Comparison of ENCODE assay signal across 1 cellular context in the genomic region with DNA sequence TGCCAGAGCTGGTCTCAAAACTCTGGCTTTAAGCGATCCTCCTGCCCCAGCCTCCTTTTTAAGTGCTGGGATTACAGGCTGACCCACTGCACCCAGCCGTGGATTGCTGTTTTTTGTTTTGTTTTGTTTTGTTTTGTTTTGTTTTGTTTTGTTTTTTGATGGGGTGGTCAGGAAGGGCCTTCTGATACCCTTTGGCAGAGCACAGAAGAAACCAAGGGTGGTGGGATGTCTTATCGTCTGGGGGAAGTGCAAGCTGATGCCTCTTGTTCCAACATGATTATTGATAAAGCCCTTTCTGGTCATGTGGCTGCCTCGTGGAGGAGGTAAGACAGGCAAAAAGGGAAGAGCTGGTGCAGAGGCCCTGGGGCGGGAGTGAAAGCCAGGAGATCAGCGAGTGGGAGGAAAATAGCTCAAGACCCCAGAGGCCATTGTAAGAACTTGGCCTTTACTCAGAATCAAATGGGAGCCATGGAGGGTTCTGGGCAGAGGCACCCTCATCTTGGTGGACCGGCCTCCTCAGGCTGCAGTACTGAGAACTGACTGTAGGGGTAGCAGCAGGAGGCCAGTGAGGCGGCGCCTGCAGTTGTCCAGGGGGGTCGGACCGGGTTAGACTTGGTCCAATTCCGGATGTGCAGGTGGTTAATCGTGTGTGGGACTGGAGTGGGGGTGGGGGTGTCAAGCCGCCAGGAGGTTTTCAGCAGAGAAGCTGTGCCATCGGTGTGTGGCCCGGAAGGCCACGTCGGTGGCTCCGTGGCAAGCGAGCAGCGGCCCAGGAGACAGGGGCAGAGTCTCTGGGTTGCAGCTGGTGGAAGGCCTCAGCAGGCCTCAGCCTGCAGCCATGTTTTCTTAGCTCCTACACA.
TF ChIP-seq lines count a peak whose summit lies in the region.

No MANE protein-coding gene starts in this region.

TF ChIP-seq in K562, 482 proteins besides CTCF, POLR2A, EP300 and RAD21 (continued from another document and continues in another):
- TF ChIP-seq, protein P1, sequence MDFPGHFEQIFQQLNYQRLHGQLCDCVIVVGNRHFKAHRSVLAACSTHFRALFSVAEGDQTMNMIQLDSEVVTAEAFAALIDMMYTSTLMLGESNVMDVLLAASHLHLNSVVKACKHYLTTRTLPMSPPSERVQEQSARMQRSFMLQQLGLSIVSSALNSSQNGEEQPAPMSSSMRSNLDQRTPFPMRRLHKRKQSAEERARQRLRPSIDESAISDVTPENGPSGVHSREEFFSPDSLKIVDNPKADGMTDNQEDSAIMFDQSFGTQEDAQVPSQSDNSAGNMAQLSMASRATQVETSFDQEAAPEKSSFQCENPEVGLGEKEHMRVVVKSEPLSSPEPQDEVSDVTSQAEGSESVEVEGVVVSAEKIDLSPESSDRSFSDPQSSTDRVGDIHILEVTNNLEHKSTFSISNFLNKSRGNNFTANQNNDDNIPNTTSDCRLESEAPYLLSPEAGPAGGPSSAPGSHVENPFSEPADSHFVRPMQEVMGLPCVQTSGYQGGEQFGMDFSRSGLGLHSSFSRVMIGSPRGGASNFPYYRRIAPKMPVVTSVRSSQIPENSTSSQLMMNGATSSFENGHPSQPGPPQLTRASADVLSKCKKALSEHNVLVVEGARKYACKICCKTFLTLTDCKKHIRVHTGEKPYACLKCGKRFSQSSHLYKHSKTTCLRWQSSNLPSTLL (IDR thresholded peaks at IDR 0.05) = peak; percentile 10; the same call in 1 of the 2 replicates
- TF ChIP-seq CBX2 (IDR thresholded peaks at IDR 0.05; ENCODE audit: insufficient read depth, low read length, poor library complexity, severe bottlenecking) (no peak), JUN (IDR thresholded peaks at IDR 0.05; ENCODE audit: borderline replicate concordance, low read depth, low read length) (0 out of 2 replicates have a peak, but pooled peaks have one; percentile 32), JUN (CRISPR knock-in tag; IDR thresholded peaks at IDR 0.05; ENCODE audit: borderline replicate concordance) (no peak), ZNF384 (IDR thresholded peaks at IDR 0.05; ENCODE audit: low read depth, low read length) (peak; percentile 35; the same call in 1 of the 2 replicates), CHCHD3 (CRISPR knock-in tag; IDR thresholded peaks at IDR 0.05) (no peak), CTBP1 (IDR thresholded peaks at IDR 0.05; ENCODE audit: borderline replicate concordance) (peak; percentile 52; the same call in 1 of the 2 replicates), KLF16 (IDR thresholded peaks at IDR 0.05) (0 out of 2 replicates have a peak, but pooled peaks have one; percentile 12), ZKSCAN8 (CRISPR knock-in tag; IDR thresholded peaks at IDR 0.05) (peak; percentile 52; the same call in 1 of the 2 replicates), CC2D1A (IDR thresholded peaks at IDR 0.05) (0 out of 2 replicates have a peak, but pooled peaks have one; percentile 43), ZNF24 (IDR thresholded peaks at IDR 0.05) (0 out of 2 replicates have a peak, but pooled peaks have one; percentile 31), KLF6 (CRISPR knock-in tag; IDR thresholded peaks at IDR 0.05; ENCODE audit: borderline replicate concordance) (peak; percentile 47; the same call in 1 of the 2 replicates), NFIC (IDR thresholded peaks at IDR 0.05) (peak; percentile 23; the same call in 1 of the 2 replicates), ERF (CRISPR knock-in tag; IDR thresholded peaks at IDR 0.05) (peak; percentile 68), PCBP1 (IDR thresholded peaks at IDR 0.05; ENCODE audit: low read depth, low read length, poor library complexity, severe bottlenecking) (no peak), SRF (CRISPR knock-in tag; IDR thresholded peaks at IDR 0.05) (peak in 1 of 2 experiments; percentile 95; a peak in 1 of 4 replicates), MYNN (IDR thresholded peaks at IDR 0.05) (no peak), MYNN (CRISPR knock-in tag; IDR thresholded peaks at IDR 0.05) (no peak), CBX5 (IDR thresholded peaks at IDR 0.05; ENCODE audit: borderline replicate concordance, low read depth) (0 out of 2 replicates have a peak, but pooled peaks have one; percentile 8), ZNF583 (CRISPR knock-in tag; IDR thresholded peaks at IDR 0.05) (0 out of 2 replicates have a peak, but pooled peaks have one; percentile 27), CHD4 (IDR thresholded peaks at IDR 0.05; ENCODE audit: insufficient read depth, insufficient replicate concordance, low read depth, low read length, poor library complexity, severe bottlenecking) (peak; percentile 95), CBX1 (IDR thresholded peaks at IDR 0.05; ENCODE audit: low read depth) (peak; percentile 77; the same call in 1 of the 2 replicates), ELF4 (CRISPR knock-in tag; IDR thresholded peaks at IDR 0.05) (peak; percentile 42; the same call in 1 of the 2 replicates), STAT5A (IDR thresholded peaks at IDR 0.05; ENCODE audit: borderline replicate concordance, low read length) (no peak)
- TF ChIP-seq, protein P2, sequence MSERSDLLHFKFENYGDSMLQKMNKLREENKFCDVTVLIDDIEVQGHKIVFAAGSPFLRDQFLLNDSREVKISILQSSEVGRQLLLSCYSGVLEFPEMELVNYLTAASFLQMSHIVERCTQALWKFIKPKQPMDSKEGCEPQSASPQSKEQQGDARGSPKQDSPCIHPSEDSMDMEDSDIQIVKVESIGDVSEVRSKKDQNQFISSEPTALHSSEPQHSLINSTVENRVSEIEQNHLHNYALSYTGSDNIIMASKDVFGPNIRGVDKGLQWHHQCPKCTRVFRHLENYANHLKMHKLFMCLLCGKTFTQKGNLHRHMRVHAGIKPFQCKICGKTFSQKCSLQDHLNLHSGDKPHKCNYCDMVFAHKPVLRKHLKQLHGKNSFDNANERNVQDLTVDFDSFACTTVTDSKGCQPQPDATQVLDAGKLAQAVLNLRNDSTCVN (CRISPR knock-in tag; IDR thresholded peaks at IDR 0.05) = peak; percentile 61; the same call in 1 of the 2 replicates
- TF ChIP-seq, protein P3, sequence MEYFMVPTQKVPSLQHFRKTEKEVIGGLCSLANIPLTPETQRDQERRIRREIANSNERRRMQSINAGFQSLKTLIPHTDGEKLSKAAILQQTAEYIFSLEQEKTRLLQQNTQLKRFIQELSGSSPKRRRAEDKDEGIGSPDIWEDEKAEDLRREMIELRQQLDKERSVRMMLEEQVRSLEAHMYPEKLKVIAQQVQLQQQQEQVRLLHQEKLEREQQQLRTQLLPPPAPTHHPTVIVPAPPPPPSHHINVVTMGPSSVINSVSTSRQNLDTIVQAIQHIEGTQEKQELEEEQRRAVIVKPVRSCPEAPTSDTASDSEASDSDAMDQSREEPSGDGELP (CRISPR knock-in tag; IDR thresholded peaks at IDR 0.05; ENCODE audit: borderline replicate concordance) = peak; percentile 57; the same call in 1 of the 2 replicates
- TF ChIP-seq, protein P4, sequence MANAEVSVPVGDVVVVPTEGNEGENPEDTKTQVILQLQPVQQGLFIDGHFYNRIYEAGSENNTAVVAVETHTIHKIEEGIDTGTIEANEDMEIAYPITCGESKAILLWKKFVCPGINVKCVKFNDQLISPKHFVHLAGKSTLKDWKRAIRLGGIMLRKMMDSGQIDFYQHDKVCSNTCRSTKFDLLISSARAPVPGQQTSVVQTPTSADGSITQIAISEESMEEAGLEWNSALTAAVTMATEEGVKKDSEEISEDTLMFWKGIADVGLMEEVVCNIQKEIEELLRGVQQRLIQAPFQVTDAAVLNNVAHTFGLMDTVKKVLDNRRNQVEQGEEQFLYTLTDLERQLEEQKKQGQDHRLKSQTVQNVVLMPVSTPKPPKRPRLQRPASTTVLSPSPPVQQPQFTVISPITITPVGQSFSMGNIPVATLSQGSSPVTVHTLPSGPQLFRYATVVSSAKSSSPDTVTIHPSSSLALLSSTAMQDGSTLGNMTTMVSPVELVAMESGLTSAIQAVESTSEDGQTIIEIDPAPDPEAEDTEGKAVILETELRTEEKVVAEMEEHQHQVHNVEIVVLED (CRISPR knock-in tag; IDR thresholded peaks at IDR 0.05) = 0 out of 2 replicates have a peak, but pooled peaks have one; percentile 4
- TF ChIP-seq, protein P5, sequence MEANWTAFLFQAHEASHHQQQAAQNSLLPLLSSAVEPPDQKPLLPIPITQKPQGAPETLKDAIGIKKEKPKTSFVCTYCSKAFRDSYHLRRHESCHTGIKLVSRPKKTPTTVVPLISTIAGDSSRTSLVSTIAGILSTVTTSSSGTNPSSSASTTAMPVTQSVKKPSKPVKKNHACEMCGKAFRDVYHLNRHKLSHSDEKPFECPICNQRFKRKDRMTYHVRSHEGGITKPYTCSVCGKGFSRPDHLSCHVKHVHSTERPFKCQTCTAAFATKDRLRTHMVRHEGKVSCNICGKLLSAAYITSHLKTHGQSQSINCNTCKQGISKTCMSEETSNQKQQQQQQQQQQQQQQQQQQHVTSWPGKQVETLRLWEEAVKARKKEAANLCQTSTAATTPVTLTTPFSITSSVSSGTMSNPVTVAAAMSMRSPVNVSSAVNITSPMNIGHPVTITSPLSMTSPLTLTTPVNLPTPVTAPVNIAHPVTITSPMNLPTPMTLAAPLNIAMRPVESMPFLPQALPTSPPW (CRISPR knock-in tag; IDR thresholded peaks at IDR 0.05) = peak; percentile 72; the same call in 1 of the 2 replicates
- TF ChIP-seq, protein P6, sequence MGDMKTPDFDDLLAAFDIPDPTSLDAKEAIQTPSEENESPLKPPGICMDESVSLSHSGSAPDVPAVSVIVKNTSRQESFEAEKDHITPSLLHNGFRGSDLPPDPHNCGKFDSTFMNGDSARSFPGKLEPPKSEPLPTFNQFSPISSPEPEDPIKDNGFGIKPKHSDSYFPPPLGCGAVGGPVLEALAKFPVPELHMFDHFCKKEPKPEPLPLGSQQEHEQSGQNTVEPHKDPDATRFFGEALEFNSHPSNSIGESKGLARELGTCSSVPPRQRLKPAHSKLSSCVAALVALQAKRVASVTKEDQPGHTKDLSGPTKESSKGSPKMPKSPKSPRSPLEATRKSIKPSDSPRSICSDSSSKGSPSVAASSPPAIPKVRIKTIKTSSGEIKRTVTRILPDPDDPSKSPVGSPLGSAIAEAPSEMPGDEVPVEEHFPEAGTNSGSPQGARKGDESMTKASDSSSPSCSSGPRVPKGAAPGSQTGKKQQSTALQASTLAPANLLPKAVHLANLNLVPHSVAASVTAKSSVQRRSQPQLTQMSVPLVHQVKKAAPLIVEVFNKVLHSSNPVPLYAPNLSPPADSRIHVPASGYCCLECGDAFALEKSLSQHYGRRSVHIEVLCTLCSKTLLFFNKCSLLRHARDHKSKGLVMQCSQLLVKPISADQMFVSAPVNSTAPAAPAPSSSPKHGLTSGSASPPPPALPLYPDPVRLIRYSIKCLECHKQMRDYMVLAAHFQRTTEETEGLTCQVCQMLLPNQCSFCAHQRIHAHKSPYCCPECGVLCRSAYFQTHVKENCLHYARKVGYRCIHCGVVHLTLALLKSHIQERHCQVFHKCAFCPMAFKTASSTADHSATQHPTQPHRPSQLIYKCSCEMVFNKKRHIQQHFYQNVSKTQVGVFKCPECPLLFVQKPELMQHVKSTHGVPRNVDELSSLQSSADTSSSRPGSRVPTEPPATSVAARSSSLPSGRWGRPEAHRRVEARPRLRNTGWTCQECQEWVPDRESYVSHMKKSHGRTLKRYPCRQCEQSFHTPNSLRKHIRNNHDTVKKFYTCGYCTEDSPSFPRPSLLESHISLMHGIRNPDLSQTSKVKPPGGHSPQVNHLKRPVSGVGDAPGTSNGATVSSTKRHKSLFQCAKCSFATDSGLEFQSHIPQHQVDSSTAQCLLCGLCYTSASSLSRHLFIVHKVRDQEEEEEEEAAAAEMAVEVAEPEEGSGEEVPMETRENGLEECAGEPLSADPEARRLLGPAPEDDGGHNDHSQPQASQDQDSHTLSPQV (IDR thresholded peaks at IDR 0.05) = peak; percentile 91
- TF ChIP-seq, protein P7, sequence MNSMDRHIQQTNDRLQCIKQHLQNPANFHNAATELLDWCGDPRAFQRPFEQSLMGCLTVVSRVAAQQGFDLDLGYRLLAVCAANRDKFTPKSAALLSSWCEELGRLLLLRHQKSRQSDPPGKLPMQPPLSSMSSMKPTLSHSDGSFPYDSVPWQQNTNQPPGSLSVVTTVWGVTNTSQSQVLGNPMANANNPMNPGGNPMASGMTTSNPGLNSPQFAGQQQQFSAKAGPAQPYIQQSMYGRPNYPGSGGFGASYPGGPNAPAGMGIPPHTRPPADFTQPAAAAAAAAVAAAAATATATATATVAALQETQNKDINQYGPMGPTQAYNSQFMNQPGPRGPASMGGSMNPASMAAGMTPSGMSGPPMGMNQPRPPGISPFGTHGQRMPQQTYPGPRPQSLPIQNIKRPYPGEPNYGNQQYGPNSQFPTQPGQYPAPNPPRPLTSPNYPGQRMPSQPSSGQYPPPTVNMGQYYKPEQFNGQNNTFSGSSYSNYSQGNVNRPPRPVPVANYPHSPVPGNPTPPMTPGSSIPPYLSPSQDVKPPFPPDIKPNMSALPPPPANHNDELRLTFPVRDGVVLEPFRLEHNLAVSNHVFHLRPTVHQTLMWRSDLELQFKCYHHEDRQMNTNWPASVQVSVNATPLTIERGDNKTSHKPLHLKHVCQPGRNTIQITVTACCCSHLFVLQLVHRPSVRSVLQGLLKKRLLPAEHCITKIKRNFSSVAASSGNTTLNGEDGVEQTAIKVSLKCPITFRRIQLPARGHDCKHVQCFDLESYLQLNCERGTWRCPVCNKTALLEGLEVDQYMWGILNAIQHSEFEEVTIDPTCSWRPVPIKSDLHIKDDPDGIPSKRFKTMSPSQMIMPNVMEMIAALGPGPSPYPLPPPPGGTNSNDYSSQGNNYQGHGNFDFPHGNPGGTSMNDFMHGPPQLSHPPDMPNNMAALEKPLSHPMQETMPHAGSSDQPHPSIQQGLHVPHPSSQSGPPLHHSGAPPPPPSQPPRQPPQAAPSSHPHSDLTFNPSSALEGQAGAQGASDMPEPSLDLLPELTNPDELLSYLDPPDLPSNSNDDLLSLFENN (IDR thresholded peaks at IDR 0.05; ENCODE audit: low read depth in 2 of 2, low read length in 2 of 2) = peak in 1 of 2 experiments; percentile 56; a peak in 1 of 4 replicates
- TF ChIP-seq, protein P8, sequence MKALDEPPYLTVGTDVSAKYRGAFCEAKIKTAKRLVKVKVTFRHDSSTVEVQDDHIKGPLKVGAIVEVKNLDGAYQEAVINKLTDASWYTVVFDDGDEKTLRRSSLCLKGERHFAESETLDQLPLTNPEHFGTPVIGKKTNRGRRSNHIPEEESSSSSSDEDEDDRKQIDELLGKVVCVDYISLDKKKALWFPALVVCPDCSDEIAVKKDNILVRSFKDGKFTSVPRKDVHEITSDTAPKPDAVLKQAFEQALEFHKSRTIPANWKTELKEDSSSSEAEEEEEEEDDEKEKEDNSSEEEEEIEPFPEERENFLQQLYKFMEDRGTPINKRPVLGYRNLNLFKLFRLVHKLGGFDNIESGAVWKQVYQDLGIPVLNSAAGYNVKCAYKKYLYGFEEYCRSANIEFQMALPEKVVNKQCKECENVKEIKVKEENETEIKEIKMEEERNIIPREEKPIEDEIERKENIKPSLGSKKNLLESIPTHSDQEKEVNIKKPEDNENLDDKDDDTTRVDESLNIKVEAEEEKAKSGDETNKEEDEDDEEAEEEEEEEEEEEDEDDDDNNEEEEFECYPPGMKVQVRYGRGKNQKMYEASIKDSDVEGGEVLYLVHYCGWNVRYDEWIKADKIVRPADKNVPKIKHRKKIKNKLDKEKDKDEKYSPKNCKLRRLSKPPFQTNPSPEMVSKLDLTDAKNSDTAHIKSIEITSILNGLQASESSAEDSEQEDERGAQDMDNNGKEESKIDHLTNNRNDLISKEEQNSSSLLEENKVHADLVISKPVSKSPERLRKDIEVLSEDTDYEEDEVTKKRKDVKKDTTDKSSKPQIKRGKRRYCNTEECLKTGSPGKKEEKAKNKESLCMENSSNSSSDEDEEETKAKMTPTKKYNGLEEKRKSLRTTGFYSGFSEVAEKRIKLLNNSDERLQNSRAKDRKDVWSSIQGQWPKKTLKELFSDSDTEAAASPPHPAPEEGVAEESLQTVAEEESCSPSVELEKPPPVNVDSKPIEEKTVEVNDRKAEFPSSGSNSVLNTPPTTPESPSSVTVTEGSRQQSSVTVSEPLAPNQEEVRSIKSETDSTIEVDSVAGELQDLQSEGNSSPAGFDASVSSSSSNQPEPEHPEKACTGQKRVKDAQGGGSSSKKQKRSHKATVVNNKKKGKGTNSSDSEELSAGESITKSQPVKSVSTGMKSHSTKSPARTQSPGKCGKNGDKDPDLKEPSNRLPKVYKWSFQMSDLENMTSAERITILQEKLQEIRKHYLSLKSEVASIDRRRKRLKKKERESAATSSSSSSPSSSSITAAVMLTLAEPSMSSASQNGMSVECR (CRISPR knock-in tag; IDR thresholded peaks at IDR 0.05) = 0 out of 2 replicates have a peak, but pooled peaks have one; percentile 32
